9 cellular contexts compared by ENCODE assay signal in genomic region chr7:139362302-139362701, GRCh38. TPM values are rescaled to one million over a fixed set of nuclear protein-coding genes. Genes with fewer than 3 reads are reported as not detected.
DNase-seq lines count a peak whose midpoint lies in the region; ATAC-seq, FAIRE-seq and TF ChIP-seq lines count a peak whose summit lies in the region.
"Had no signal": no experiment of that assay in that cellular context is flagged by ENCODE, and none has a peak within 500 bp of the region (broad histone marks: within the 10 kb centered on the region; RNA-seq: fewer than 3 reads in every experiment).

No MANE protein-coding gene starts in this region.

- peaks cover 10% of the 10 kb centered on the region for H3F3A ChIP-seq in DOHH2 (ENCODE audit: control insufficient read depth, insufficient read depth)

- H3K27ac Mint-ChIP-seq in astrocyte (ENCODE audit: unreplicated experiment): no peak overlapping the region
- peak overlapping the region in 6 of 10 donors; percentile 16 to 72 (median 56) for H3K27ac Mint-ChIP-seq in naive thymus-derived CD8-positive, alpha-beta T cell

- peak overlapping the region; percentile 77 for H3K4me2 ChIP-seq in DOHH2 (ENCODE audit: low read length)
- H3K4me2 ChIP-seq in Karpas-422 (ENCODE audit: low read depth, low read length, poor library complexity, severe bottlenecking): peak overlapping the region; percentile 92
- peak overlapping the region; percentile 58 for H3K4me2 ChIP-seq in astrocyte (ENCODE audit: low read length)

- H3K4me1 ChIP-seq in DOHH2 (ENCODE audit: control insufficient read depth, low read length) (peaks cover 42% of the 10 kb centered on the region), Karpas-422 (ENCODE audit: low read length) (peaks cover 36% of the 10 kb centered on the region), astrocyte (ENCODE audit: insufficient read depth, low read length) (peaks cover 4% of the 10 kb centered on the region), BE2C (no peaks in the 10 kb centered on the region)

- FAIRE-seq in astrocyte (lab: Jason Lieb, UNC) (no peak), frontal cortex (lab: Jason Lieb, UNC) (no peak)

- H3K4me1 Mint-ChIP-seq in astrocyte (ENCODE audit: low read depth, unreplicated experiment): peaks cover 19% of the 10 kb centered on the region
- peaks cover 15 to 73% (median 61%) of the 10 kb centered on the region in 4 donors for H3K4me1 Mint-ChIP-seq in naive thymus-derived CD8-positive, alpha-beta T cell

- H3K9me3 ChIP-seq in DOHH2 (ENCODE audit: control insufficient read depth, insufficient read depth, low read length) (no peaks in the 10 kb centered on the region), Karpas-422 (ENCODE audit: low read length) (no peaks in the 10 kb centered on the region), astrocyte (ENCODE audit: insufficient read depth, low read depth, low read length) (no peaks in the 10 kb centered on the region), BE2C (no peaks in the 10 kb centered on the region; the same call in 1 of the 2 replicates)

- H3K79me2 ChIP-seq in DOHH2 (ENCODE audit: control insufficient read depth, low read length): peaks cover 97% of the 10 kb centered on the region
- peaks cover 92% of the 10 kb centered on the region for H3K79me2 ChIP-seq in Karpas-422 (ENCODE audit: low read length)
- peaks cover 75% of the 10 kb centered on the region for H3K79me2 ChIP-seq in astrocyte (ENCODE audit: insufficient read depth, low read length)

- H4K20me1 ChIP-seq in DOHH2 (ENCODE audit: control insufficient read depth, insufficient read depth, low read depth, low read length): peaks cover 40% of the 10 kb centered on the region
- H4K20me1 ChIP-seq in Karpas-422 (ENCODE audit: insufficient read depth, low read depth, low read length): peaks cover 26% of the 10 kb centered on the region
- H4K20me1 ChIP-seq in astrocyte (ENCODE audit: insufficient read depth, low read length): peaks cover 61% of the 10 kb centered on the region

- DNase-seq in Karpas-422 (no peak), astrocyte (ENCODE audit: low read depth) (peak; percentile 10), BE2C (no peak), frontal cortex (ENCODE audit: low spot score in 2 of 2) (no peak), NCI-H146 (lab: John Stamatoyannopoulos, UW) (no peak)
- no peak for DNase-seq in naive thymus-derived CD8-positive, alpha-beta T cell
- no peak for DNase-seq in activated effector memory CD4-positive, alpha-beta T cell treated with anti-CD3 and anti-CD28 coated beads, Interleukin-2, amount 50 U/mL, for 16 hours
- DNase-seq: RPMI8226 had no signal

- POLR2A ChIA-PET in naive thymus-derived CD8-positive, alpha-beta T cell (lab: Charles Lee): interaction anchor here (0.6 to 1.4 kb wide), 2 partner anchors 22 to 868 kb away, joined by 3 to 5 read pairs; partner anchors contain the start of gene FMC1

- H3K36me3 ChIP-seq in DOHH2 (ENCODE audit: control insufficient read depth, low read length) (peaks cover 70% of the 10 kb centered on the region), Karpas-422 (ENCODE audit: insufficient read depth, low read length) (peaks cover 31% of the 10 kb centered on the region), astrocyte (ENCODE audit: insufficient read depth, low read length) (peaks cover 16% of the 10 kb centered on the region), BE2C (peaks cover 29% of the 10 kb centered on the region)

- H3K27me3 ChIP-seq in DOHH2 (ENCODE audit: control insufficient read depth, low read length) (no peaks in the 10 kb centered on the region), Karpas-422 (ENCODE audit: low read length) (no peaks in the 10 kb centered on the region), astrocyte (ENCODE audit: insufficient read depth, low read length) (no peaks in the 10 kb centered on the region), BE2C (no peaks in the 10 kb centered on the region)

- H2AFZ ChIP-seq in Karpas-422 (ENCODE audit: low read length) (no peak overlapping the region), astrocyte (ENCODE audit: low read depth, low read length) (no peak overlapping the region)

- no peaks in the 10 kb centered on the region for H3K9me3 Mint-ChIP-seq in astrocyte (ENCODE audit: unreplicated experiment)
- no peaks in the 10 kb centered on the region for H3K9me3 Mint-ChIP-seq in naive thymus-derived CD8-positive, alpha-beta T cell

- no peaks in the 10 kb centered on the region for H3K27me3 Mint-ChIP-seq in astrocyte (ENCODE audit: low read depth, unreplicated experiment)
- H3K27me3 Mint-ChIP-seq in naive thymus-derived CD8-positive, alpha-beta T cell: no peaks in the 10 kb centered on the region

- TF ChIP-seq CTCF in DOHH2 (IDR thresholded peaks at IDR 0.05; ENCODE audit: low read depth, low read length, poor library complexity, severe bottlenecking) (no peak), astrocyte (IDR thresholded peaks at IDR 0.05; ENCODE audit: insufficient read depth, low read depth, low read length) (no peak), BE2C (IDR thresholded peaks at IDR 0.05; ENCODE audit: low read depth, low read length) (no peak)

- H3K4me3 ChIP-seq in DOHH2 (ENCODE audit: low read length) (peak overlapping the region; percentile 7), Karpas-422 (ENCODE audit: low read length) (peak overlapping the region; percentile 87), astrocyte (ENCODE audit: insufficient read depth, low read depth, low read length) (no peak overlapping the region), BE2C (ENCODE audit: low read depth, low read length) (no peak overlapping the region; the same call in 1 of the 2 replicates)

- no peak for ATAC-seq in naive thymus-derived CD8-positive, alpha-beta T cell

- no peaks in the 10 kb centered on the region for H3K9me2 ChIP-seq in DOHH2 (replicated peaks; ENCODE audit: control insufficient read depth, low read length)
- no peaks in the 10 kb centered on the region for H3K9me2 ChIP-seq in Karpas-422 (replicated peaks; ENCODE audit: insufficient read depth, low read length)

- peaks cover under 1% of the 10 kb centered on the region for H3K36me3 Mint-ChIP-seq in astrocyte (ENCODE audit: low read depth, unreplicated experiment)
- H3K36me3 Mint-ChIP-seq in naive thymus-derived CD8-positive, alpha-beta T cell: peaks cover 2 to 29% (median 5%) of the 10 kb centered on the region in 3 donors

- H3K4me3 Mint-ChIP-seq in astrocyte (ENCODE audit: unreplicated experiment): peak overlapping the region; percentile 95
- H3K4me3 Mint-ChIP-seq in naive thymus-derived CD8-positive, alpha-beta T cell: peak overlapping the region in 8 of 10 donors; percentile 8 to 99 (median 56)

- H3K27ac ChIP-seq in DOHH2 (ENCODE audit: low read depth, low read length) (no peak overlapping the region), Karpas-422 (ENCODE audit: low read length) (peak overlapping the region; percentile 90), astrocyte (ENCODE audit: low read depth, low read length) (no peak overlapping the region)

- H3K9ac ChIP-seq in Karpas-422 (ENCODE audit: low read length) (peak overlapping the region; percentile 40; the same call in 1 of the 2 replicates), astrocyte (ENCODE audit: low read length) (no peak overlapping the region)

RNA-seq across cellular contexts. Expression of gene LUC7L2, which starts 2.6 kb away (rescaled TPM):
- total RNA-seq in Karpas-422 (2014; rRNA removed; shearing (Covaris generic); ENCODE audit: low replicate concordance): 66.2 and 82.0 TPM in 2 replicates
- total RNA-seq in astrocyte: 87.8 and 91.8 TPM in 2 replicates
- 100 to 1,000 TPM; 139 to 147 TPM for total RNA-seq in naive thymus-derived CD8-positive, alpha-beta T cell
- polyA plus RNA-seq in naive thymus-derived CD8-positive, alpha-beta T cell: 10 to 100 TPM; 51.6 to 80.6 (median 55.2) TPM
- 107 TPM for polyA plus RNA-seq in BE2C (2012; ENCODE audit: insufficient read depth, insufficient read length, low read depth)
- total RNA-seq in frontal cortex: 50.1 TPM

RNA-seq across cellular contexts. Expression of gene FMC1, which starts 21.2 kb away (rescaled TPM):
- 18.0 and 24.7 TPM in 2 replicates for total RNA-seq in Karpas-422 (2014; rRNA removed; shearing (Covaris generic); ENCODE audit: low replicate concordance)
- 3.0 and 8.4 TPM in 2 replicates for total RNA-seq in astrocyte
- 10 to 100 TPM; 11.5 to 12.0 TPM for total RNA-seq in naive thymus-derived CD8-positive, alpha-beta T cell
- 10 to 100 TPM; 45.3 to 62.1 (median 53.6) TPM for polyA plus RNA-seq in naive thymus-derived CD8-positive, alpha-beta T cell
- 72.1 TPM for polyA plus RNA-seq in BE2C (2012; ENCODE audit: insufficient read depth, insufficient read length, low read depth)
- total RNA-seq in frontal cortex: 15.1 TPM

Comparison
In these comparisons a context has a peak if more than half of its experiments do, and no peak if none do; other contexts are left out.
1. H3K4me3 ChIP-seq: peak in DOHH2 (single experiment) and Karpas-422 (single experiment); none in astrocyte (single experiment) and BE2C (single experiment).
2. Peak in every context shown above with its lines, with median percentiles within 50 percentile points of each other: H3K4me2 ChIP-seq.